Comparison of ENCODE assay signal across 26 cellular contexts in the genomic region with DNA sequence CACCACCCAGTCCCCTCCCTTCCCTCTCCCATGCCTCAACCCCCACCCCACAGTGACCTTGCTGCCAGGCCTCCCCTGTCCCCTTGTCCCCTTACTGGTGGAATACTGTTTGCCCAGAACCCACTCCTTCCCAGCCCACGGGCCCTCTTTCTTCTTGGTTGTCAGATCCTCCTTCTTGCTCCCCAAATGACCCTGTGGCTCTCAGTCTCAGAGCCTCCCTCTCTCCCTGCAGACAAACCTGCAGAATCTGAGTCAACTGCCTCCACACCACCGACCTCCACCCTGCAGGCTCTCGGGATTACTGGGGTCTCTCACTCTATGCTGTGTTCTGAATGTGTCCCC. TPM values are rescaled to one million over a fixed set of nuclear protein-coding genes. Genes with fewer than 3 reads are reported as not detected.
"Had no signal": no experiment of that assay in that cellular context is flagged by ENCODE, and none has a peak within 500 bp of the region (broad histone marks: within the 10 kb centered on the region; RNA-seq: fewer than 3 reads in every experiment).

No MANE protein-coding gene starts in this region.

- H3K4me3 ChIP-seq: adrenal gland, body of pancreas, gastroesophageal sphincter, hepatocyte, ovary, prostate gland, uterus had no signal

- H3K27ac ChIP-seq: body of pancreas, hepatocyte, neutrophil, prostate gland, uterus had no signal

- DNase-seq: activated CD4-positive, alpha-beta T cell treated with anti-CD3 and anti-CD28 coated beads for 36 hours; activated CD4-positive, CD25-positive, alpha-beta regulatory T cell; activated CD8-positive, alpha-beta memory T cell treated with anti-CD3 and anti-CD28 coated beads, Interleukin-2, amount 10 ng/mL, durations not matched to agents 7 days and 5 days; activated CD8-positive, alpha-beta T cell treated with anti-CD3 and anti-CD28 coated beads, Interleukin-2, amount 10 ng/mL, durations not matched to agents 7 days and 5 days; activated effector memory CD4-positive, alpha-beta T cell treated with anti-CD3 and anti-CD28 coated beads, Interleukin-2, amount 50 U/mL, for 16 hours; activated naive CD4-positive, alpha-beta T cell treated with anti-CD3 and anti-CD28 coated beads for 36 hours; activated naive CD8-positive, alpha-beta T cell treated with anti-CD3 and anti-CD28 coated beads for 36 hours; adrenal gland; aorta; body of pancreas; dermis blood vessel endothelial cell; effector CD8-positive, alpha-beta T cell; left cardiac atrium; mammary epithelial cell; naive thymus-derived CD8-positive, alpha-beta T cell; ovary; retina; stimulated activated CD4-positive, alpha-beta T cell treated with anti-CD3 and anti-CD28 coated beads, Interleukin-15, amount 100 ng/mL, for 24 hours; stimulated activated CD4-positive, alpha-beta T cell treated with anti-CD3 and anti-CD28 coated beads, Interleukin-2, amount 100 ng/mL, for 24 hours; stimulated activated naive CD4-positive, alpha-beta T cell treated with Interleukin-2 at 50 U/mL for 16 hours; trophoblast cell; uterus had no signal

- H3K36me3 ChIP-seq: neutrophil, ovary, prostate gland, uterus had no signal

- H3K4me1 ChIP-seq: prostate gland had no signal

- ATAC-seq: activated CD4-positive, alpha-beta T cell treated with anti-CD3 and anti-CD28 coated beads for 36 hours; activated CD8-positive, alpha-beta memory T cell treated with anti-CD3 and anti-CD28 coated beads, Interleukin-2, amount 10 ng/mL, durations not matched to agents 7 days and 5 days; activated CD8-positive, alpha-beta T cell treated with anti-CD3 and anti-CD28 coated beads, Interleukin-2, amount 10 ng/mL, durations not matched to agents 7 days and 5 days; body of pancreas; gastroesophageal sphincter; naive thymus-derived CD8-positive, alpha-beta T cell had no signal

- H3K27me3 ChIP-seq: adrenal gland, body of pancreas, gastroesophageal sphincter, ovary, uterus had no signal

- H3K9me3 ChIP-seq: adrenal gland, body of pancreas, gastroesophageal sphincter, neutrophil, ovary, prostate gland, uterus had no signal

- H3K79me2 ChIP-seq: hepatocyte had no signal

RNA-seq across cellular contexts. Expression of a gene that starts 47.5 kb away (rescaled TPM):
- total RNA-seq: activated CD8-positive, alpha-beta memory T cell treated with anti-CD3 and anti-CD28 coated beads, Interleukin-2, amount 10 ng/mL, durations not matched to agents 7 days and 5 days; activated CD8-positive, alpha-beta T cell treated with anti-CD3 and anti-CD28 coated beads, Interleukin-2, amount 10 ng/mL, durations not matched to agents 7 days and 5 days; naive thymus-derived CD8-positive, alpha-beta T cell had no signal
- polyA plus RNA-seq: naive thymus-derived CD8-positive, alpha-beta T cell had no signal
